ENCODE assay signal across 22 cellular contexts in genomic region chr7:4873071-4873944, GRCh38. TPM values are rescaled to one million over a fixed set of nuclear protein-coding genes. Genes with fewer than 3 reads are reported as not detected.
A peak's percentile ranks its signal among the peaks of the same experiment; 100 is the strongest.
DNase-seq lines count a peak whose midpoint lies in the region; ATAC-seq, FAIRE-seq and TF ChIP-seq lines count a peak whose summit lies in the region.
"Had no signal": no experiment of that assay in that cellular context is flagged by ENCODE, and none has a peak within 500 bp of the region (broad histone marks: within the 10 kb centered on the region; RNA-seq: fewer than 3 reads in every experiment).

No MANE protein-coding gene starts in this region.

- in situ Hi-C loops in HepG2 (cut with HindIII; ENCODE audit: extremely low pct_ligation_motif_present, low pct_unique_long_range_greater_than_20kb), result no loop called here

- H3K27ac Mint-ChIP-seq in immature natural killer cell (peak overlapping the region in 3 of 6 donors; percentile 17 to 94 (median 91)), neural progenitor cell (peak overlapping the region; percentile 79)
- no peak overlapping the region for H3K27ac Mint-ChIP-seq in stimulated activated effector memory CD8-positive, alpha-beta T cell treated with anti-CD3 and anti-CD28 coated beads, Interleukin-12 subunit alpha, Interleukin-12 subunit beta, amount 100 ng/mL, for 72 hours
- H3K27ac Mint-ChIP-seq: CD4-positive, alpha-beta memory T cell had no signal

- TF ChIP-seq CTCF in HepG2 (CRISPR knock-in tag; IDR thresholded peaks at IDR 0.05) (no peak), right lobe of liver (IDR thresholded peaks at IDR 0.05) (no peak), neural progenitor cell (IDR thresholded peaks at IDR 0.05) (no peak), osteoblast (IDR thresholded peaks at IDR 0.05; ENCODE audit: extremely low read depth, low read depth, low read length) (no peak)

- TF ChIP-seq EP300 in HepG2 (IDR thresholded peaks at IDR 0.05; ENCODE audit: low read depth in 2 of 2, low read length in 2 of 2) (no peak), HepG2 (CRISPR knock-in tag; IDR thresholded peaks at IDR 0.05; ENCODE audit: borderline replicate concordance) (no peak)

- no peaks in the 10 kb centered on the region for H4K20me1 ChIP-seq in HepG2 (ENCODE audit: insufficient read depth, low read length)
- no peaks in the 10 kb centered on the region for H4K20me1 ChIP-seq in neural progenitor cell (ENCODE audit: low read depth)
- no peaks in the 10 kb centered on the region for H4K20me1 ChIP-seq in osteoblast (ENCODE audit: insufficient read depth, low read length)

- ATAC-seq in HepG2, result no peak
- ATAC-seq in right lobe of liver, result no peak
- ATAC-seq in GM18502 (IDR thresholded peaks at IDR 0.05; ENCODE audit: poor library complexity, unreplicated experiment), result no peak
- ATAC-seq in stimulated activated effector memory CD8-positive, alpha-beta T cell treated with anti-CD3 and anti-CD28 coated beads, Interleukin-12 subunit alpha, Interleukin-12 subunit beta, amount 100 ng/mL, for 72 hours, result no peak

- FAIRE-seq in HepG2 (lab: Jason Lieb, UNC), result no peak
- FAIRE-seq: A204.1, GM12891 had no signal

- CTCF ChIA-PET in HepG2 (lab: Yijun Ruan, JAX; ENCODE audit: low intra/inter-chr PET ratio, low total read pairs), result no interaction called here

- H3K4me2 ChIP-seq in HepG2 (ENCODE audit: low read depth, low read length) (no peak overlapping the region), neural progenitor cell (no peak overlapping the region), osteoblast (ENCODE audit: insufficient read depth, low read length) (no peak overlapping the region)

- no peak for DNase-seq in HepG2 (ENCODE audit: low spot score)
- DNase-seq in right lobe of liver, result no peak
- no peak for DNase-seq in immature natural killer cell
- DNase-seq in neural progenitor cell (ENCODE audit: low spot score), result no peak
- no peak for DNase-seq in osteoblast (ENCODE audit: insufficient read length, low spot score, missing footprints)
- no peak for DNase-seq in stimulated activated effector memory CD8-positive, alpha-beta T cell treated with anti-CD3 and anti-CD28 coated beads, Interleukin-12 subunit alpha, Interleukin-12 subunit beta, amount 100 ng/mL, for 72 hours (ENCODE audit: low spot score in 2 of 2)
- DNase-seq in RKO (ENCODE audit: low spot score), result no peak
- DNase-seq: CD4-positive, alpha-beta memory T cell; DMS53; EL; NCI-H1436; NCI-H1930; NCI-H226; NCI-H524; NCI-H82; OCI-M1; RPMI8226 had no signal

- H3K4me1 ChIP-seq in HepG2 (ENCODE audit: insufficient read depth, low read length) (no peaks in the 10 kb centered on the region), right lobe of liver (no peaks in the 10 kb centered on the region), neural progenitor cell (no peaks in the 10 kb centered on the region), osteoblast (ENCODE audit: insufficient read depth, low read length) (no peaks in the 10 kb centered on the region)

- 27% methylated on average over 21 of the region's 31 CpGs for WGBS in HepG2 (ENCODE audit: low lambda C conversion rate)
- 83% methylated on average over 16 of the region's 31 CpGs for WGBS in right lobe of liver (ENCODE audit: insufficient coverage, low coverage, low lambda C conversion rate, missing lambda C conversion rate)

- H2AFZ ChIP-seq in HepG2 (ENCODE audit: low read length), result no peak overlapping the region
- no peak overlapping the region for H2AFZ ChIP-seq in neural progenitor cell (replicated peaks)
- no peak overlapping the region for H2AFZ ChIP-seq in osteoblast (ENCODE audit: low read length)

- H3K79me2 ChIP-seq in HepG2 (ENCODE audit: insufficient read depth, low read length) (no peaks in the 10 kb centered on the region), neural progenitor cell (ENCODE audit: low read depth) (no peaks in the 10 kb centered on the region), osteoblast (ENCODE audit: insufficient read depth, low read length) (no peaks in the 10 kb centered on the region)

- H3K4me3 ChIP-seq in HepG2 (replicated peaks in 1 of 3; ENCODE audit: insufficient read depth in 1 of 3, low read depth in 2 of 3, low read length in 3 of 3) (no peak overlapping the region), right lobe of liver (no peak overlapping the region), neural progenitor cell (no peak overlapping the region), osteoblast (ENCODE audit: insufficient read depth, low read length) (no peak overlapping the region)

- BruUV-seq in HepG2 (replicated peaks; lab: Mats Ljungman, UMichigan), result no TSS peak

- H3K4me1 Mint-ChIP-seq in immature natural killer cell (peaks cover 30% of the 10 kb centered on the region in 2 donors), neural progenitor cell (peaks cover 6% of the 10 kb centered on the region)
- H3K4me1 Mint-ChIP-seq in stimulated activated effector memory CD8-positive, alpha-beta T cell treated with anti-CD3 and anti-CD28 coated beads, Interleukin-12 subunit alpha, Interleukin-12 subunit beta, amount 100 ng/mL, for 72 hours, result no peaks in the 10 kb centered on the region

- H3K27me3 ChIP-seq in HepG2 (ENCODE audit: control insufficient read depth in 1 of 2, insufficient read depth in 2 of 2, low read length in 2 of 2) (peaks cover 3 to 41% of the 10 kb centered on the region in 2 experiments), right lobe of liver (no peaks in the 10 kb centered on the region), neural progenitor cell (no peaks in the 10 kb centered on the region), osteoblast (ENCODE audit: insufficient read depth, low read length) (no peaks in the 10 kb centered on the region)
- H3K27me3 ChIP-seq: BE2C had no signal

- intact Hi-C loops in HepG2 (cut with micrococcal nuclease; ENCODE audit: unreplicated experiment) (no loop called here), right lobe of liver (cut with DNase I) (no loop called here)

- H3K36me3 Mint-ChIP-seq in immature natural killer cell (no peaks in the 10 kb centered on the region), neural progenitor cell (peaks cover 30% of the 10 kb centered on the region)
- H3K36me3 Mint-ChIP-seq in stimulated activated effector memory CD8-positive, alpha-beta T cell treated with anti-CD3 and anti-CD28 coated beads, Interleukin-12 subunit alpha, Interleukin-12 subunit beta, amount 100 ng/mL, for 72 hours, result no peaks in the 10 kb centered on the region
- H3K36me3 Mint-ChIP-seq: CD4-positive, alpha-beta memory T cell had no signal

- H3K36me3 ChIP-seq in HepG2 (replicated peaks in 1 of 2; ENCODE audit: control insufficient read depth in 1 of 2, insufficient read depth in 2 of 2, low read length in 2 of 2) (no peaks in the 10 kb centered on the region), right lobe of liver (no peaks in the 10 kb centered on the region), neural progenitor cell (no peaks in the 10 kb centered on the region), osteoblast (ENCODE audit: insufficient read depth, low read length) (no peaks in the 10 kb centered on the region)
- H3K36me3 ChIP-seq: BE2C had no signal

- TF ChIP-seq POLR2A in HepG2 (IDR thresholded peaks at IDR 0.05; ENCODE audit: insufficient read depth in 1 of 2, low read depth in 2 of 2, low read length in 2 of 2) (no peak), right lobe of liver (IDR thresholded peaks at IDR 0.05) (no peak)

- H3K27me3 Mint-ChIP-seq in immature natural killer cell (ENCODE audit: low read depth in 3 of 3) (peaks cover 3 to 14% (median 8%) of the 10 kb centered on the region in 3 donors), neural progenitor cell (ENCODE audit: insufficient read depth, low read depth) (peaks cover 16% of the 10 kb centered on the region)

- no peak overlapping the region for H3K9ac ChIP-seq in HepG2 (ENCODE audit: insufficient read depth, low read depth, low read length)
- H3K9ac ChIP-seq in neural progenitor cell, result no peak overlapping the region

- H3K9me3 Mint-ChIP-seq in immature natural killer cell, result no peaks in the 10 kb centered on the region
- H3K9me3 Mint-ChIP-seq in neural progenitor cell, result peaks cover 9% of the 10 kb centered on the region
- H3K9me3 Mint-ChIP-seq in stimulated activated effector memory CD8-positive, alpha-beta T cell treated with anti-CD3 and anti-CD28 coated beads, Interleukin-12 subunit alpha, Interleukin-12 subunit beta, amount 100 ng/mL, for 72 hours, result no peaks in the 10 kb centered on the region

- H3F3A ChIP-seq in neural progenitor cell (ENCODE audit: low read depth), result no peaks in the 10 kb centered on the region

- H3K4me3 Mint-ChIP-seq in immature natural killer cell (peak overlapping the region in 4 of 5 donors; percentile 58 to 81 (median 74)), neural progenitor cell (no peak overlapping the region)
- no peak overlapping the region for H3K4me3 Mint-ChIP-seq in stimulated activated effector memory CD8-positive, alpha-beta T cell treated with anti-CD3 and anti-CD28 coated beads, Interleukin-12 subunit alpha, Interleukin-12 subunit beta, amount 100 ng/mL, for 72 hours
- H3K4me3 Mint-ChIP-seq: CD4-positive, alpha-beta memory T cell had no signal

- no peak for TF ChIP-seq RAD21 in HepG2 (CRISPR knock-in tag; IDR thresholded peaks at IDR 0.05)

- POLR2A ChIA-PET in HepG2 (lab: Yijun Ruan, JAX), result no interaction called here

- H3K9me3 ChIP-seq in HepG2 (ENCODE audit: low read length), result no peaks in the 10 kb centered on the region
- H3K9me3 ChIP-seq in right lobe of liver, result no peaks in the 10 kb centered on the region
- no peaks in the 10 kb centered on the region for H3K9me3 ChIP-seq in neural progenitor cell (ENCODE audit: low read depth)
- peaks cover 1% of the 10 kb centered on the region for H3K9me3 ChIP-seq in osteoblast (ENCODE audit: low read depth, low read length)
- H3K9me3 ChIP-seq: BE2C had no signal

- H3K27ac ChIP-seq in HepG2 (ENCODE audit: extremely low read length, insufficient read depth, low read length), result no peak overlapping the region
- H3K27ac ChIP-seq in right lobe of liver, result no peak overlapping the region
- H3K27ac ChIP-seq in neural progenitor cell, result no peak overlapping the region
- H3K27ac ChIP-seq in osteoblast (ENCODE audit: low read depth, low read length), result no peak overlapping the region

RNA-seq across cellular contexts. Expression of gene RADIL, which starts 10.2 kb away (rescaled TPM):
- total RNA-seq in HepG2 (2016; rRNA removed; fragmentation: Illumina TruSeq; extraction: Trizol) (0.09 and 0.52 TPM in 2 replicates), right lobe of liver (1 to 10 TPM in 1 of 6 experiments, under 1 TPM in 3, not detected in 2; 0.20 to 1.6 (median 0.34) TPM), neural progenitor cell (ENCODE audit: low replicate concordance) (3.1 and 5.8 TPM in 2 replicates), osteoblast (0.29 and 1.1 TPM in 2 replicates)
- not detected in 2 replicates for total RNA-seq in HepG2 (2016; cell fraction: cytosol; rRNA removed; fragmentation: Illumina TruSeq; extraction: Trizol; ENCODE audit: low read depth)
- 0.06 and 0.11 TPM in 2 replicates for total RNA-seq in HepG2 (2016; cell fraction: insoluble cytoplasmic fraction; rRNA removed; fragmentation: Illumina TruSeq; extraction: Trizol)
- total RNA-seq in HepG2 (2016; cell fraction: membrane; rRNA removed; fragmentation: Illumina TruSeq; extraction: Trizol), result 0.24 TPM in 1 of 2 replicates, not detected in the other
- total RNA-seq in HepG2 (2016; cell fraction: nucleus; rRNA removed; fragmentation: Illumina TruSeq; extraction: Trizol), result 0.09 TPM in 1 of 2 replicates, not detected in the other
- polyA plus RNA-seq in HepG2 (2011; rRNA removed) (0.05 TPM in 2 replicates), immature natural killer cell (not detected)
- 0.08 and 0.11 TPM in 2 replicates for polyA plus RNA-seq in HepG2 (2011; cell fraction: cytosol; rRNA removed)
- 0.16 and 0.56 TPM in 2 replicates for polyA plus RNA-seq in HepG2 (2011; cell fraction: nucleus; rRNA removed)
- polyA plus RNA-seq in HepG2 (2012), result 0.03 and 0.16 TPM in 2 replicates
- not detected in 2 replicates for polyA plus RNA-seq in HepG2 (2016; cell fraction: cytosol; fragmentation: Illumina TruSeq; extraction: Trizol; ENCODE audit: low read depth)
- polyA plus RNA-seq in HepG2 (2016; cell fraction: insoluble cytoplasmic fraction; fragmentation: Illumina TruSeq; extraction: Trizol; ENCODE audit: low read depth), result 0.05 and 0.07 TPM in 2 replicates
- 0.05 TPM in 1 of 2 replicates, not detected in the other for polyA plus RNA-seq in HepG2 (2016; cell fraction: membrane; fragmentation: Illumina TruSeq; extraction: Trizol; ENCODE audit: low read depth)
- not detected in 2 replicates for polyA plus RNA-seq in HepG2 (2016; cell fraction: nucleus; fragmentation: Illumina TruSeq; extraction: Trizol; ENCODE audit: insufficient read depth, low read depth)
- polyA minus RNA-seq in HepG2 (2011; rRNA and poly(A)+ RNA removed; ENCODE audit: low replicate concordance), result 1.3 TPM in 1 of 2 replicates, not detected in the other
- polyA minus RNA-seq in HepG2 (2011; cell fraction: cytosol; rRNA and poly(A)+ RNA removed), result not detected in 2 replicates
- polyA minus RNA-seq in HepG2 (2011; cell fraction: nucleus; rRNA and poly(A)+ RNA removed), result 0.52 TPM in 1 of 2 replicates, not detected in the other
- total RNA-seq: CD4-positive, alpha-beta memory T cell; M059J had no signal
- polyA plus RNA-seq: CD4-positive, alpha-beta memory T cell had no signal

RNA-seq across cellular contexts. Expression of gene PAPOLB, which starts 11.5 kb away (rescaled TPM):
- total RNA-seq in HepG2 (2016; rRNA removed; fragmentation: Illumina TruSeq; extraction: Trizol) (not detected in 2 replicates), right lobe of liver (not detected), neural progenitor cell (ENCODE audit: low replicate concordance) (0.06 TPM in 1 of 2 replicates, not detected in the other), osteoblast (under 0.01 and 0.36 TPM in 2 replicates)
- not detected in 2 replicates for total RNA-seq in HepG2 (2016; cell fraction: cytosol; rRNA removed; fragmentation: Illumina TruSeq; extraction: Trizol; ENCODE audit: low read depth)
- total RNA-seq in HepG2 (2016; cell fraction: insoluble cytoplasmic fraction; rRNA removed; fragmentation: Illumina TruSeq; extraction: Trizol), result not detected in 2 replicates
- total RNA-seq in HepG2 (2016; cell fraction: membrane; rRNA removed; fragmentation: Illumina TruSeq; extraction: Trizol), result not detected in 2 replicates
- not detected in 2 replicates for total RNA-seq in HepG2 (2016; cell fraction: nucleus; rRNA removed; fragmentation: Illumina TruSeq; extraction: Trizol)
- polyA plus RNA-seq in HepG2 (2011; rRNA removed) (not detected in 2 replicates), immature natural killer cell (under 1 TPM in 1 of 3 donors, not detected in 2; 0.21 TPM)
- polyA plus RNA-seq in HepG2 (2011; cell fraction: cytosol; rRNA removed), result not detected in 2 replicates
- polyA plus RNA-seq in HepG2 (2011; cell fraction: nucleus; rRNA removed), result not detected in 2 replicates
- polyA plus RNA-seq in HepG2 (2012), result not detected in 2 replicates
- not detected in 2 replicates for polyA plus RNA-seq in HepG2 (2016; cell fraction: cytosol; fragmentation: Illumina TruSeq; extraction: Trizol; ENCODE audit: low read depth)
- polyA plus RNA-seq in HepG2 (2016; cell fraction: insoluble cytoplasmic fraction; fragmentation: Illumina TruSeq; extraction: Trizol; ENCODE audit: low read depth), result not detected in 2 replicates
- polyA plus RNA-seq in HepG2 (2016; cell fraction: membrane; fragmentation: Illumina TruSeq; extraction: Trizol; ENCODE audit: low read depth), result not detected in 2 replicates
- polyA plus RNA-seq in HepG2 (2016; cell fraction: nucleus; fragmentation: Illumina TruSeq; extraction: Trizol; ENCODE audit: insufficient read depth, low read depth), result not detected in 2 replicates
- polyA minus RNA-seq in HepG2 (2011; rRNA and poly(A)+ RNA removed; ENCODE audit: low replicate concordance), result not detected in 2 replicates
- polyA minus RNA-seq in HepG2 (2011; cell fraction: cytosol; rRNA and poly(A)+ RNA removed), result not detected in 2 replicates
- polyA minus RNA-seq in HepG2 (2011; cell fraction: nucleus; rRNA and poly(A)+ RNA removed), result not detected in 2 replicates
- total RNA-seq: CD4-positive, alpha-beta memory T cell; M059J had no signal
- polyA plus RNA-seq: CD4-positive, alpha-beta memory T cell had no signal

Comparison
In these comparisons a context has a peak if more than half of its experiments do, and no peak if none do; other contexts are left out.
1. H3K4me3 Mint-ChIP-seq: peak in immature natural killer cell (4 of 5); none in neural progenitor cell (single experiment) and stimulated activated effector memory CD8-positive, alpha-beta T cell treated with anti-CD3 and anti-CD28 coated beads, Interleukin-12 subunit alpha, Interleukin-12 subunit beta, amount 100 ng/mL, for 72 hours (single experiment).